ENCODE assay signal across 8 cellular contexts in genomic region chr15:73700041-73700842, GRCh38. TPM values are rescaled to one million over a fixed set of nuclear protein-coding genes. Genes with fewer than 3 reads are reported as not detected.
A peak's percentile ranks its signal among the peaks of the same experiment; 100 is the strongest.
DNase-seq lines count a peak whose midpoint lies in the region; ATAC-seq, FAIRE-seq and TF ChIP-seq lines count a peak whose summit lies in the region.

No MANE protein-coding gene starts in this region.

- TF ChIP-seq CTCF in WERI-Rb-1 (IDR thresholded peaks at IDR 0.05; ENCODE audit: low read depth, low read length) = peak; percentile 88
- TF ChIP-seq CTCF in breast epithelium (IDR thresholded peaks at IDR 0.05) = peak; percentile 72 to 84 (median 80)

- no peak overlapping the region for H3K27ac ChIP-seq in WERI-Rb-1
- H3K27ac ChIP-seq in breast epithelium = no peak overlapping the region

- H3K4me3 ChIP-seq in WERI-Rb-1 (ENCODE audit: low read depth, low read length) = no peak overlapping the region
- H3K4me3 ChIP-seq in breast epithelium = no peak overlapping the region

- TF ChIP-seq POLR2A in breast epithelium (IDR thresholded peaks at IDR 0.05) = no peak

- peak; percentile 77 for FAIRE-seq in A204.1 (lab: Jason Lieb, UNC)

- peaks cover 10 to 12% of the 10 kb centered on the region in 2 donors for H3K4me1 ChIP-seq in breast epithelium

- DNase-seq in NCI-H2227 (lab: John Stamatoyannopoulos, UW; ENCODE audit: unreplicated experiment) (peak; percentile 83), WERI-Rb-1 (peak; percentile 68), breast epithelium (ENCODE audit: low spot score in 2 of 2) (peak; percentile 66 to 77), islet precursor cell (peak; percentile 73)
- peak; percentile 50 to 65 (median 62) for DNase-seq in stimulated activated CD4-positive, alpha-beta T cell treated with anti-CD3 and anti-CD28 coated beads, Interleukin-1b, Interleukin-23, amount 100 ng/mL, for 24 hours (ENCODE audit: low read depth in 4 of 4, low spot score in 1 of 4)

- intact Hi-C loops in breast epithelium (cut with DNase I; ENCODE audit: low total_unique reads) = no loop called here

- H3K9me3 ChIP-seq in WERI-Rb-1 (ENCODE audit: severe bottlenecking) = no peaks in the 10 kb centered on the region
- H3K9me3 ChIP-seq in breast epithelium = no peaks in the 10 kb centered on the region

- H3K27me3 ChIP-seq in WERI-Rb-1 (ENCODE audit: insufficient read depth, low read depth, severe bottlenecking) (no peaks in the 10 kb centered on the region), breast epithelium (no peaks in the 10 kb centered on the region)

- peak; percentile 64 for ATAC-seq in GM18867 (IDR thresholded peaks at IDR 0.05; ENCODE audit: unreplicated experiment)
- ATAC-seq in GM19395 (IDR thresholded peaks at IDR 0.05; ENCODE audit: unreplicated experiment) = no peak

- H3K36me3 ChIP-seq in WERI-Rb-1 (peaks cover 26% of the 10 kb centered on the region), breast epithelium (no peaks in the 10 kb centered on the region)

RNA-seq across cellular contexts. Expression of gene CD276, which starts 16.1 kb away (rescaled TPM):
- 100 to 1,000 TPM in 1 of 3 donors, 10 to 100 TPM in 2; 20.9 to 119 (median 73.7) TPM for total RNA-seq in breast epithelium

RNA-seq across cellular contexts. Expression of gene INSYN1, which starts 52.9 kb away (rescaled TPM):
- 1 to 10 TPM; 1.9 to 8.3 (median 2.0) TPM for total RNA-seq in breast epithelium
